In genomic region chr12:3041558-3042164, GRCh38 we compare ENCODE assay signal across 7 cellular contexts. TPM values are rescaled to one million over a fixed set of nuclear protein-coding genes. Genes with fewer than 3 reads are reported as not detected.
DNase-seq lines count a peak whose midpoint lies in the region; ATAC-seq and TF ChIP-seq lines count a peak whose summit lies in the region.

No MANE protein-coding gene starts in this region.

- peak; percentile 75 for ATAC-seq in HG03521 (IDR thresholded peaks at IDR 0.05; ENCODE audit: unreplicated experiment)

- DNase-seq in NCI-H774 (lab: John Stamatoyannopoulos, UW) (peak; percentile 81), epidermal melanocyte (ENCODE audit: insufficient read length, low spot score) (peak; percentile 96), myocyte (ENCODE audit: low read depth) (peak; percentile 84), suprapubic skin (ENCODE audit: low spot score in 2 of 2) (no peak)
- DNase-seq in activated CD8-positive, alpha-beta memory T cell treated with anti-CD3 and anti-CD28 coated beads for 24 hours = peak; percentile 63

- H3K9me3 ChIP-seq in suprapubic skin = no peaks in the 10 kb centered on the region

- no peak overlapping the region for H3K4me3 ChIP-seq in suprapubic skin

- TF ChIP-seq CTCF in GM12872 (IDR thresholded peaks at IDR 0.05; ENCODE audit: insufficient read depth, low read depth, low read length) (peak; percentile 71), suprapubic skin (IDR thresholded peaks at IDR 0.05) (peak; percentile 31 to 69)

- no peak for TF ChIP-seq EP300 in suprapubic skin (IDR thresholded peaks at IDR 0.05)

- WGBS in suprapubic skin = 77% methylated on average over 11 of the region's 11 CpGs

- H3K36me3 ChIP-seq in suprapubic skin = peaks cover 19% of the 10 kb centered on the region

- peaks cover 4% of the 10 kb centered on the region for H3K4me1 ChIP-seq in suprapubic skin

- no peak overlapping the region for H3K27ac ChIP-seq in suprapubic skin

- no peak for TF ChIP-seq POLR2A in suprapubic skin (IDR thresholded peaks at IDR 0.05)

- H3K27me3 ChIP-seq in suprapubic skin = no peaks in the 10 kb centered on the region

RNA-seq across cellular contexts. Expression of gene TSPAN9, which starts 35.5 kb away (rescaled TPM):
- total RNA-seq in myocyte (238 and 379 TPM in 2 replicates), suprapubic skin (10 to 100 TPM; 27.8 to 47.2 (median 34.3) TPM)
- polyA plus RNA-seq in myocyte (2012) = 204 TPM

Comparison
In these comparisons a context has a peak if more than half of its experiments do, and no peak if none do; other contexts are left out.
1. DNase-seq: peak in NCI-H774 (single experiment), activated CD8-positive, alpha-beta memory T cell treated with anti-CD3 and anti-CD28 coated beads for 24 hours (single experiment), epidermal melanocyte (single experiment) and myocyte (single experiment); none in suprapubic skin (0 of 2).